Comparison of ENCODE assay signal across 12 cellular contexts in genomic region chr11:117217685-117218084, GRCh38. TPM values are rescaled to one million over a fixed set of nuclear protein-coding genes. Genes with fewer than 3 reads are reported as not detected.
DNase-seq lines count a peak whose midpoint lies in the region; ATAC-seq and TF ChIP-seq lines count a peak whose summit lies in the region.
"Had no signal": no experiment of that assay in that cellular context is flagged by ENCODE, and none has a peak within 500 bp of the region (broad histone marks: within the 10 kb centered on the region; RNA-seq: fewer than 3 reads in every experiment).

No MANE protein-coding gene starts in this region.

- H3K27me3 Mint-ChIP-seq in activated naive CD8-positive, alpha-beta T cell treated with anti-CD3 and anti-CD28 coated beads for 36 hours: no peaks in the 10 kb centered on the region
- H3K27me3 Mint-ChIP-seq: activated naive CD8-positive, alpha-beta T cell had no signal

- intact Hi-C loops in colonic mucosa (cut with DNase I): no loop called here

- DNase-seq in RWPE2 (ENCODE audit: low spot score): peak; percentile 24
- no peak for DNase-seq in colonic mucosa
- no peak for DNase-seq in activated naive CD8-positive, alpha-beta T cell treated with anti-CD3 and anti-CD28 coated beads for 36 hours
- DNase-seq in stimulated activated CD4-positive, alpha-beta T cell treated with anti-CD3 and anti-CD28 coated beads, Interleukin-4, amount 100 ng/mL, for 24 hours: no peak
- DNase-seq: activated CD4-positive, alpha-beta T cell treated with anti-CD3 and anti-CD28 coated beads, Interleukin-2, amount 50 U/mL, for 48 hours; Kasumi-1; NCI-H2029 treated with DMSO at 0.1 percent for 48 hours; T-helper 2 cell had no signal

- H3K4me3 Mint-ChIP-seq in activated naive CD8-positive, alpha-beta T cell treated with anti-CD3 and anti-CD28 coated beads for 36 hours: no peak overlapping the region
- H3K4me3 Mint-ChIP-seq: activated naive CD8-positive, alpha-beta T cell had no signal

- no peak overlapping the region for H3K27ac Mint-ChIP-seq in activated naive CD8-positive, alpha-beta T cell treated with anti-CD3 and anti-CD28 coated beads for 36 hours
- H3K27ac Mint-ChIP-seq: activated naive CD8-positive, alpha-beta T cell had no signal

- H3K4me1 ChIP-seq in RWPE2 (ENCODE audit: insufficient read depth, poor library complexity, severe bottlenecking): no peaks in the 10 kb centered on the region
- H3K4me1 ChIP-seq in colonic mucosa: peaks cover 17% of the 10 kb centered on the region
- peaks cover 70% of the 10 kb centered on the region for H3K4me1 ChIP-seq in muscle layer of colon (ENCODE audit: insufficient read depth, low read length)
- peaks cover 60% of the 10 kb centered on the region for H3K4me1 ChIP-seq in stomach smooth muscle (ENCODE audit: control insufficient read depth, insufficient read depth, low read length)

- H3K9me3 ChIP-seq in RWPE2 (ENCODE audit: severe bottlenecking): no peaks in the 10 kb centered on the region
- no peaks in the 10 kb centered on the region for H3K9me3 ChIP-seq in colonic mucosa
- H3K9me3 ChIP-seq in muscle layer of colon (ENCODE audit: low read length): no peaks in the 10 kb centered on the region
- no peaks in the 10 kb centered on the region for H3K9me3 ChIP-seq in stomach smooth muscle (ENCODE audit: control insufficient read depth in 2 of 2, low read length in 2 of 2)

- no peaks in the 10 kb centered on the region for H3K27me3 ChIP-seq in RWPE2 (ENCODE audit: insufficient read depth, poor library complexity, severe bottlenecking)
- no peaks in the 10 kb centered on the region for H3K27me3 ChIP-seq in colonic mucosa
- no peaks in the 10 kb centered on the region for H3K27me3 ChIP-seq in muscle layer of colon (ENCODE audit: control insufficient read depth in 1 of 2, insufficient read depth in 2 of 2, low read length in 2 of 2)
- no peaks in the 10 kb centered on the region for H3K27me3 ChIP-seq in stomach smooth muscle (ENCODE audit: control insufficient read depth in 1 of 2, insufficient read depth in 2 of 2, low read length in 2 of 2)

- H3K4me1 Mint-ChIP-seq in activated naive CD8-positive, alpha-beta T cell treated with anti-CD3 and anti-CD28 coated beads for 36 hours: no peaks in the 10 kb centered on the region

- no peaks in the 10 kb centered on the region for H3K9me3 Mint-ChIP-seq in activated naive CD8-positive, alpha-beta T cell treated with anti-CD3 and anti-CD28 coated beads for 36 hours

- H3K27ac ChIP-seq in RWPE2 (ENCODE audit: poor library complexity, severe bottlenecking): no peak overlapping the region
- peak overlapping the region; percentile 67 for H3K27ac ChIP-seq in colonic mucosa
- H3K27ac ChIP-seq in muscle layer of colon (ENCODE audit: low read depth, low read length): peak overlapping the region; percentile 89
- peak overlapping the region; percentile 99 for H3K27ac ChIP-seq in stomach smooth muscle (ENCODE audit: low read length)

- H3K4me3 ChIP-seq in RWPE2 (ENCODE audit: severe bottlenecking): no peak overlapping the region
- no peak overlapping the region for H3K4me3 ChIP-seq in colonic mucosa
- H3K4me3 ChIP-seq in muscle layer of colon (ENCODE audit: low read depth in 1 of 2, low read length in 2 of 2): peak overlapping the region in 1 of 2 donors; percentile 19
- H3K4me3 ChIP-seq in stomach smooth muscle (ENCODE audit: low read length in 2 of 2): peak overlapping the region; percentile 41 to 55

- no peak overlapping the region for H3K9ac ChIP-seq in colonic mucosa (ENCODE audit: low read depth in 2 of 2, low read length in 2 of 2)
- H3K9ac ChIP-seq in muscle layer of colon (ENCODE audit: low read length): peak overlapping the region; percentile 42
- H3K9ac ChIP-seq in stomach smooth muscle (ENCODE audit: low read length in 2 of 2): peak overlapping the region; percentile 66 to 86

- no peak for ATAC-seq in RWPE2 (ENCODE audit: low read depth)
- no peak for ATAC-seq in HG02970 (IDR thresholded peaks at IDR 0.05; ENCODE audit: low FRiP score, unreplicated experiment)

- TF ChIP-seq CTCF in RWPE2 (IDR thresholded peaks at IDR 0.05; ENCODE audit: poor library complexity, severe bottlenecking): no peak
- no peak for TF ChIP-seq CTCF in colonic mucosa (IDR thresholded peaks at IDR 0.05)

- H3K36me3 ChIP-seq in RWPE2 (ENCODE audit: low read depth) (peaks cover 45% of the 10 kb centered on the region), colonic mucosa (peaks cover 37% of the 10 kb centered on the region), muscle layer of colon (ENCODE audit: insufficient read depth, low read length) (peaks cover 43% of the 10 kb centered on the region), stomach smooth muscle (ENCODE audit: control insufficient read depth in 2 of 2, insufficient read depth in 2 of 2, low read length in 2 of 2) (peaks cover 15 to 19% of the 10 kb centered on the region in 2 donors)

- peaks cover 22% of the 10 kb centered on the region for H3K36me3 Mint-ChIP-seq in activated naive CD8-positive, alpha-beta T cell treated with anti-CD3 and anti-CD28 coated beads for 36 hours

RNA-seq across cellular contexts. Expression of gene PCSK7, which starts 14.2 kb away (rescaled TPM):
- 100 to 1,000 TPM; 111 to 195 TPM for total RNA-seq in colonic mucosa
- total RNA-seq in activated naive CD8-positive, alpha-beta T cell treated with anti-CD3 and anti-CD28 coated beads for 36 hours: 10 to 100 TPM; 85.0 to 85.9 TPM

RNA-seq across cellular contexts. Expression of gene RNF214, which starts 14.8 kb away (rescaled TPM):
- total RNA-seq in colonic mucosa: 10 to 100 TPM; 20.0 to 20.3 TPM
- 10 to 100 TPM; 16.6 to 17.3 TPM for total RNA-seq in activated naive CD8-positive, alpha-beta T cell treated with anti-CD3 and anti-CD28 coated beads for 36 hours

RNA-seq across cellular contexts. Expression of gene TAGLN, which starts 18.5 kb away (rescaled TPM):
- total RNA-seq in colonic mucosa: 100 to 1,000 TPM in 1 of 2 donors, 10 to 100 TPM in 1; 86.8 to 989 TPM
- total RNA-seq in activated naive CD8-positive, alpha-beta T cell treated with anti-CD3 and anti-CD28 coated beads for 36 hours: 1 to 10 TPM; 2.0 TPM

RNA-seq across cellular contexts. Expression of gene SIDT2, which starts 39.1 kb away (rescaled TPM):
- total RNA-seq in colonic mucosa: 10 to 100 TPM; 42.9 to 69.3 TPM
- 1 to 10 TPM; 8.0 to 8.7 TPM for total RNA-seq in activated naive CD8-positive, alpha-beta T cell treated with anti-CD3 and anti-CD28 coated beads for 36 hours

Comparison
In these comparisons a context has a peak if more than half of its experiments do, and no peak if none do; other contexts are left out.
1. H3K4me3 ChIP-seq: peak in stomach smooth muscle (2 of 2); none in RWPE2 (single experiment) and colonic mucosa (single experiment).
2. H3K9ac ChIP-seq: peak in muscle layer of colon (single experiment) and stomach smooth muscle (2 of 2); none in colonic mucosa (0 of 2).
3. RNA of gene TAGLN, which starts 18.5 kb away (total RNA-seq): 86.8 to 989 TPM in colonic mucosa; 2.0 TPM in activated naive CD8-positive, alpha-beta T cell treated with anti-CD3 and anti-CD28 coated beads for 36 hours; every median in the first group is over 10 times any median in the second.